ENCODE assay signal across 35 cellular contexts in the genomic region with DNA sequence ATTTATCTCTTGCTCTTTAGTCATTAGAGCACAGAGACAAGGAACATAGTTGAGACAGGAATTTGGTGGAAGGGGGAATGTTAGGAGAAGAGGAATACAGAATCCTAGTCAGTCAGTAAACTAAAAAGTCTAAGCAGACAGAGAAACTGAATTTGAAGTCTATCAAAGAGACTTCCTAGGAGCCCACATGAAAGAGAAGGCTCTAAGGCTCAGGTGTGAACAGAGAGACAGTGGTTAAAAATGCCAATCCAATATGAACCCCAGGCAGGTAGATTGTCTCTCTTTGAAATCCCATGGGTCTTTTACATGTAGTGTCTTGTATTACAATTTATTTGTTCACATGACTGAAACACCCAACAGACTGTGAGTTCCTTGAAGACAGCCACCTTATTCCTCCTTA.
"Had no signal": no experiment of that assay in that cellular context is flagged by ENCODE, and none has a peak within 500 bp of the region (broad histone marks: within the 10 kb centered on the region; RNA-seq: fewer than 3 reads in every experiment).

No MANE protein-coding gene starts in this region.

- H3K9me3 ChIP-seq: MG63 had no signal

- H3K9ac ChIP-seq: KMS-11 had no signal

- H3K4me2 ChIP-seq: KMS-11 had no signal

- H3K36me3 ChIP-seq: MG63 had no signal

- DNase-seq: Karpas-422, Kasumi-1, MG63, MM.1S, MV-4-11, NCI-H1048, NCI-H1092, NCI-H1092 treated with DMSO at 0.1 percent for 48 hours, NCI-H1105, NCI-H1105 treated with DMSO at 0.1 percent for 48 hours, NCI-H1417, NCI-H1417 treated with DMSO at 0.1 percent for 48 hours, NCI-H1436, NCI-H1436 treated with DMSO at 0.1 percent for 48 hours, NCI-H146, NCI-H1694, NCI-H1694 treated with DMSO at 0.1 percent for 48 hours, NCI-H187, NCI-H187 treated with DMSO at 0.1 percent for 48 hours, NCI-H1930, NCI-H2029, NCI-H2029 treated with DMSO at 0.1 percent for 48 hours, NCI-H2081, NCI-H2081 treated with DMSO at 0.1 percent for 48 hours, NCI-H2107, NCI-H2171, NCI-H2171 treated with DMSO at 0.1 percent for 48 hours, NCI-H2227 treated with DMSO at 0.1 percent for 48 hours, NCI-H226, NCI-H345, NCI-H446, NCI-H446 treated with DMSO at 0.1 percent for 48 hours, NCI-H510A, NCI-H510A treated with DMSO at 0.1 percent for 48 hours had no signal

- H3K27ac ChIP-seq: KMS-11 had no signal

- H3K4me3 ChIP-seq: MG63 had no signal

- H3K27me3 ChIP-seq: MG63 had no signal
